9 cellular contexts compared by ENCODE assay signal in the genomic region with DNA sequence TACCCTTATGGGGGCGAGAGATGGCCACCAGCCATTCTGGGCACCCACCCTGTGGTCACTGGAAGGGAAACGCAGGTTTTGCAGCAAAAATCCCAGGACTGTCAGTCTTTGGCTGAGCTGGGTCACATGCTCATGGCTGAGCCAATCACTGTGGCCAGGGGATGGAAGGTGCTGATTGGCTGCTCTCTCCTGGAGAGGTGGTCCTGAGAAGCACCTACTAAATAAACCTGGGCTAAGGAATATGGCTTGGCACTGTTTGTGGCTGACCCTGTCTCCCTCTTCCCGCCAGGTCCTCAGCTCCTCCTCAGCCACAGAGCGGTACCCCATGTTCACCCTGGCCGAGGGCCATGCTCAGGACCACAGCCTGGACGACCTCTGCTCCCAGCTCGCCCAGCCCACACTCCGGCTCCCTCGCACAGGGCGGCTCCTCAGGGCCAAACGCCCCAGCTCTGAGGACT. TPM values are rescaled to one million over a fixed set of nuclear protein-coding genes. Genes with fewer than 3 reads are reported as not detected.
A peak's percentile ranks its signal among the peaks of the same experiment; 100 is the strongest.
DNase-seq lines count a peak whose midpoint lies in the region; ATAC-seq, FAIRE-seq and TF ChIP-seq lines count a peak whose summit lies in the region.
"Had no signal": no experiment of that assay in that cellular context is flagged by ENCODE, and none has a peak within 500 bp of the region (broad histone marks: within the 10 kb centered on the region; RNA-seq: fewer than 3 reads in every experiment).

No MANE protein-coding gene starts in this region.

- WGBS in mesenchymal stem cell: 95% methylated on average over 10 of the region's 11 CpGs

- no peak overlapping the region for H3K27ac ChIP-seq in mesenchymal stem cell (ENCODE audit: low read length, poor library complexity, severe bottlenecking)

- no peak overlapping the region for H3K23ac ChIP-seq in mesenchymal stem cell (ENCODE audit: low read length in 2 of 2)

- no peak overlapping the region for H2BK15ac ChIP-seq in mesenchymal stem cell (ENCODE audit: low read depth, poor library complexity, severe bottlenecking)

- peak; percentile 20 for FAIRE-seq in HTR-8/SVneo (lab: Jason Lieb, UNC)

- H3K27ac Mint-ChIP-seq in activated T-cell treated with anti-CD3 and anti-CD28 coated beads, Interleukin-2, amount 50 U/mL, for 72 hours: peak overlapping the region; percentile 33

- no peak overlapping the region for H2BK120ac ChIP-seq in mesenchymal stem cell (ENCODE audit: low read depth, low read length)

- H4K91ac ChIP-seq in mesenchymal stem cell (ENCODE audit: low read length): no peak overlapping the region

- H2BK12ac ChIP-seq in mesenchymal stem cell (ENCODE audit: low read length in 2 of 2): no peak overlapping the region

- H3K4me3 Mint-ChIP-seq in activated T-cell treated with anti-CD3 and anti-CD28 coated beads, Interleukin-2, amount 50 U/mL, for 72 hours: peak overlapping the region in 1 of 2 donors; percentile 81

- H2AFZ ChIP-seq in mesenchymal stem cell (ENCODE audit: low read depth, low read length): no peak overlapping the region

- H3K36me3 Mint-ChIP-seq in activated T-cell treated with anti-CD3 and anti-CD28 coated beads, Interleukin-2, amount 50 U/mL, for 72 hours (ENCODE audit: insufficient read depth in 2 of 2): peaks cover 8 to 25% of the 10 kb centered on the region in 2 donors

- no peak for ATAC-seq in activated T-cell treated with anti-CD3 and anti-CD28 coated beads, Interleukin-2, amount 50 U/mL, for 72 hours (replicated peaks in 1 of 2)
- ATAC-seq in GM19452 (IDR thresholded peaks at IDR 0.05; ENCODE audit: unreplicated experiment): no peak

- no peaks in the 10 kb centered on the region for H3K27me3 Mint-ChIP-seq in activated T-cell treated with anti-CD3 and anti-CD28 coated beads, Interleukin-2, amount 50 U/mL, for 72 hours (ENCODE audit: low read depth)

- H3K18ac ChIP-seq in mesenchymal stem cell (ENCODE audit: low read depth in 1 of 2, low read length in 2 of 2): no peak overlapping the region

- H3K27me3 ChIP-seq in mesenchymal stem cell (ENCODE audit: control insufficient read depth in 1 of 2, insufficient read depth in 1 of 2, low read length in 2 of 2): no peaks in the 10 kb centered on the region

- H3K79me1 ChIP-seq in mesenchymal stem cell (replicated peaks; ENCODE audit: low read length, poor library complexity, severe bottlenecking): peaks cover 20% of the 10 kb centered on the region

- no peak overlapping the region for H3K4me2 ChIP-seq in mesenchymal stem cell (ENCODE audit: low read length, poor library complexity, severe bottlenecking)

- no peak overlapping the region for H2AK5ac ChIP-seq in mesenchymal stem cell (ENCODE audit: low read length, severe bottlenecking)

- no peaks in the 10 kb centered on the region for H3K9me3 Mint-ChIP-seq in activated T-cell treated with anti-CD3 and anti-CD28 coated beads, Interleukin-2, amount 50 U/mL, for 72 hours

- H3K9ac ChIP-seq in mesenchymal stem cell (ENCODE audit: low read length): no peak overlapping the region

- H3K4ac ChIP-seq in mesenchymal stem cell (ENCODE audit: low read depth in 1 of 2, low read length in 2 of 2): no peak overlapping the region

- no peak overlapping the region for H3K14ac ChIP-seq in mesenchymal stem cell (ENCODE audit: low read length in 2 of 2)

- no peaks in the 10 kb centered on the region for H3K4me1 ChIP-seq in mesenchymal stem cell (ENCODE audit: control insufficient read depth, insufficient read depth, low read depth, low read length)

- no peak overlapping the region for H3K4me3 ChIP-seq in mesenchymal stem cell (ENCODE audit: insufficient read depth in 1 of 2, low read depth in 1 of 2, low read length in 2 of 2)

- DNase-seq in Daoy (ENCODE audit: low read depth): peak; percentile 56
- DNase-seq in HTR-8/SVneo (ENCODE audit: insufficient read length, low spot score): peak; percentile 53
- no peak for DNase-seq in activated T-cell treated with anti-CD3 and anti-CD28 coated beads, Interleukin-2, amount 50 U/mL, for 72 hours
- DNase-seq in mesenchymal stem cell: peak; percentile 30
- DNase-seq in GM10248 (ENCODE audit: extremely low spot score): no peak
- DNase-seq in GM10266 (ENCODE audit: extremely low spot score): no peak
- no peak for DNase-seq in NCI-H748 treated with DMSO at 0.1 percent for 48 hours (lab: John Stamatoyannopoulos, UW)
- DNase-seq: T-helper 9 cell had no signal

- H2BK5ac ChIP-seq in mesenchymal stem cell (ENCODE audit: low read depth, low read length, poor library complexity, severe bottlenecking): no peak overlapping the region

- CTCF ChIA-PET in GM10248 (lab: Yijun Ruan, JAX): interaction anchor here (0.7 to 2.4 kb wide), 13 partner anchors 10 to 148 kb away, joined by 3 to 9 read pairs (median 4); no protein-coding TSS in a partner anchor

- no peak overlapping the region for H4K8ac ChIP-seq in mesenchymal stem cell (ENCODE audit: low read length)

- POLR2A ChIA-PET in GM10248 (lab: Yijun Ruan, JAX): no interaction called here

- peaks cover 68 to 77% of the 10 kb centered on the region in 2 experiments for H3K36me3 ChIP-seq in mesenchymal stem cell (ENCODE audit: control insufficient read depth in 1 of 2, insufficient read depth in 2 of 2, low read depth in 1 of 2, low read length in 2 of 2)

- no peaks in the 10 kb centered on the region for H3K9me3 ChIP-seq in mesenchymal stem cell (ENCODE audit: control insufficient read depth, low read length)

- no peak for TF ChIP-seq CTCF in GM10248 (IDR thresholded peaks at IDR 0.05; ENCODE audit: control extremely low read depth, extremely low read depth, low read depth, missing control alignments)
- TF ChIP-seq CTCF in GM10266 (IDR thresholded peaks at IDR 0.05; ENCODE audit: control insufficient read depth, insufficient read depth, low read depth, missing control alignments): no peak

- peaks cover 29% of the 10 kb centered on the region for H3K4me1 Mint-ChIP-seq in activated T-cell treated with anti-CD3 and anti-CD28 coated beads, Interleukin-2, amount 50 U/mL, for 72 hours (ENCODE audit: low read depth)

RNA-seq across cellular contexts. Expression of a gene that starts 8.9 kb away (rescaled TPM):
- total RNA-seq in Daoy (2014; rRNA removed; shearing (Covaris generic)): 18.1 and 51.4 TPM in 2 replicates
- total RNA-seq in activated T-cell treated with anti-CD3 and anti-CD28 coated beads, Interleukin-2, amount 50 U/mL, for 72 hours: 10 to 100 TPM; 35.4 to 37.0 TPM
- polyA plus RNA-seq in mesenchymal stem cell (2013, experiment 1 of 2): 15.9 TPM
- polyA plus RNA-seq in mesenchymal stem cell (2013, experiment 2 of 2): 16.0 TPM

RNA-seq across cellular contexts. Expression of a gene that starts 13.2 kb away (rescaled TPM):
- 22.0 and 30.9 TPM in 2 replicates for total RNA-seq in Daoy (2014; rRNA removed; shearing (Covaris generic))
- 10 to 100 TPM; 48.4 to 61.7 TPM for total RNA-seq in activated T-cell treated with anti-CD3 and anti-CD28 coated beads, Interleukin-2, amount 50 U/mL, for 72 hours
- 12.8 TPM for polyA plus RNA-seq in mesenchymal stem cell (2013, experiment 1 of 2)
- polyA plus RNA-seq in mesenchymal stem cell (2013, experiment 2 of 2): 12.4 TPM

RNA-seq across cellular contexts. Expression of a gene that starts 16.2 kb away (rescaled TPM):
- 3.0 and 9.9 TPM in 2 replicates for total RNA-seq in Daoy (2014; rRNA removed; shearing (Covaris generic))
- total RNA-seq in activated T-cell treated with anti-CD3 and anti-CD28 coated beads, Interleukin-2, amount 50 U/mL, for 72 hours: 10 to 100 TPM; 69.6 to 72.8 TPM
- 6.9 TPM for polyA plus RNA-seq in mesenchymal stem cell (2013, experiment 1 of 2)
- 6.6 TPM for polyA plus RNA-seq in mesenchymal stem cell (2013, experiment 2 of 2)

RNA-seq across cellular contexts. Expression of a gene that starts 34.5 kb away (rescaled TPM):
- total RNA-seq in Daoy (2014; rRNA removed; shearing (Covaris generic)): 2.7 and 12.2 TPM in 2 replicates
- not detected for total RNA-seq in activated T-cell treated with anti-CD3 and anti-CD28 coated beads, Interleukin-2, amount 50 U/mL, for 72 hours
- 1.3 TPM for polyA plus RNA-seq in mesenchymal stem cell (2013, experiment 1 of 2)
- 2.3 TPM for polyA plus RNA-seq in mesenchymal stem cell (2013, experiment 2 of 2)

RNA-seq across cellular contexts. Expression of a gene that starts 35.4 kb away (rescaled TPM):
- 0.24 and 2.2 TPM in 2 replicates for total RNA-seq in Daoy (2014; rRNA removed; shearing (Covaris generic))
- 1 to 10 TPM in 1 of 2 donors, under 1 TPM in 1; 0.19 to 1.8 TPM for total RNA-seq in activated T-cell treated with anti-CD3 and anti-CD28 coated beads, Interleukin-2, amount 50 U/mL, for 72 hours
- polyA plus RNA-seq in mesenchymal stem cell (2013, experiment 1 of 2): 5.2 TPM
- polyA plus RNA-seq in mesenchymal stem cell (2013, experiment 2 of 2): 5.2 TPM

Comparison
In these comparisons a context has a peak if more than half of its experiments do, and no peak if none do; other contexts are left out.
1. DNase-seq: peak in Daoy (single experiment), HTR-8/SVneo (single experiment) and mesenchymal stem cell (single experiment); none in activated T-cell treated with anti-CD3 and anti-CD28 coated beads, Interleukin-2, amount 50 U/mL, for 72 hours (0 of 2), GM10248 (single experiment), GM10266 (single experiment) and NCI-H748 treated with DMSO at 0.1 percent for 48 hours (single experiment).